In the genomic region with DNA sequence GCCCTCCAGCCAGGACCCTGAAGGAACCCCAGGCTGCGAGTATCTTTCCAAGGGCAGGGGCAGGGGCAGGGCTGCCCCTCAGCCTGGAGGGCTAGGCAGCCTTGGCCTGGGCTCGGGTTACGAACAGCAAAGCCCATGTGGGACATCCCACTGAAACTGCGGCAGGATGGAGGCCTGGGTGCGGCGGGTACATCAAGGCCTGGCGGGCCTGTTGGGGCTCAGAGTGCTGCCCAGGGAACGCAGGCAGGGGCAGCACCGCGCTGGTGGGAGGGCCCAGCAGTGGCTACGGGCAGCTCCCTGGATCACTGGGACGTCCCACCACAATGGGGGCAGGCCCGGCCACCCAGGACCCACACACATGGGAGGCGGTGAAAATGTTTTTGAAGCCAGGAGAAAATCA, we compare ENCODE assay signal across 19 cellular contexts. TPM values are rescaled to one million over a fixed set of nuclear protein-coding genes. Genes with fewer than 3 reads are reported as not detected.
DNase-seq lines count a peak whose midpoint lies in the region; ATAC-seq and TF ChIP-seq lines count a peak whose summit lies in the region.
"Had no signal": no experiment of that assay in that cellular context is flagged by ENCODE, and none has a peak within 500 bp of the region (broad histone marks: within the 10 kb centered on the region; RNA-seq: fewer than 3 reads in every experiment).

No MANE protein-coding gene starts in this region.

- no peaks in the 10 kb centered on the region for H3K9me3 Mint-ChIP-seq in activated CD4-positive, alpha-beta T cell treated with anti-CD3 and anti-CD28 coated beads for 36 hours (ENCODE audit: low read depth)
- H3K9me3 Mint-ChIP-seq: CD8-positive, alpha-beta memory T cell had no signal

- H3K27me3 Mint-ChIP-seq in activated CD4-positive, alpha-beta T cell treated with anti-CD3 and anti-CD28 coated beads for 36 hours: no peaks in the 10 kb centered on the region
- H3K27me3 Mint-ChIP-seq: CD8-positive, alpha-beta memory T cell had no signal

- H3K36me3 ChIP-seq in heart right ventricle (no peaks in the 10 kb centered on the region), NT2/D1 (ENCODE audit: insufficient read depth, insufficient read length, low read length) (no peaks in the 10 kb centered on the region), spleen (no peaks in the 10 kb centered on the region), prostate gland (no peaks in the 10 kb centered on the region)
- H3K36me3 ChIP-seq: BLaER1 treated with 17β-estradiol and CSF1 and Interleukin-3, amounts not matched to agents 10 nM and 100 nM; Peyer's patch had no signal

- no peak overlapping the region for H3K4me3 ChIP-seq in heart right ventricle
- no peak overlapping the region for H3K4me3 ChIP-seq in NT2/D1 (ENCODE audit: insufficient read length, low read depth)
- H3K4me3 ChIP-seq in spleen: no peak overlapping the region
- H3K4me3 ChIP-seq in prostate gland: no peak overlapping the region
- H3K4me3 ChIP-seq: BLaER1 treated with 17β-estradiol and CSF1 and Interleukin-3, amounts not matched to agents 10 nM and 100 nM; GM23248; Peyer's patch had no signal

- CTCF ChIA-PET in activated CD4-positive, alpha-beta T cell treated with anti-CD3 and anti-CD28 coated beads for 36 hours (lab: Charles Lee): no interaction called here

- H3K9me3 ChIP-seq in heart right ventricle (no peaks in the 10 kb centered on the region), NT2/D1 (ENCODE audit: insufficient read depth, low read length) (no peaks in the 10 kb centered on the region), spleen (no peaks in the 10 kb centered on the region), prostate gland (no peaks in the 10 kb centered on the region)
- H3K9me3 ChIP-seq: BLaER1 treated with 17β-estradiol and CSF1 and Interleukin-3, amounts not matched to agents 10 nM and 100 nM; Peyer's patch had no signal

- intact Hi-C loops in cardiac septum (cut with DNase I): no loop called here
- intact Hi-C loops in heart right ventricle (cut with DNase I): no loop called here
- intact Hi-C loops in left ventricle myocardium superior (cut with micrococcal nuclease): no loop called here
- intact Hi-C loops in spleen (cut with DNase I; ENCODE audit: low total_unique reads): no loop called here
- intact Hi-C loops in prostate gland (cut with DNase I): no loop called here
- intact Hi-C loops in activated CD4-positive, alpha-beta T cell treated with anti-CD3 and anti-CD28 coated beads for 36 hours (cut with DNase I, micrococcal nuclease): no loop called here

- H3K4me1 Mint-ChIP-seq in activated CD4-positive, alpha-beta T cell treated with anti-CD3 and anti-CD28 coated beads for 36 hours: no peaks in the 10 kb centered on the region
- H3K4me1 Mint-ChIP-seq: CD8-positive, alpha-beta memory T cell had no signal

- TF ChIP-seq POLR2A in spleen (IDR thresholded peaks at IDR 0.05) (no peak), prostate gland (IDR thresholded peaks at IDR 0.05) (no peak)

- ATAC-seq in heart right ventricle (no peak), left ventricle myocardium superior (no peak)
- no peak for ATAC-seq in activated CD4-positive, alpha-beta T cell treated with anti-CD3 and anti-CD28 coated beads for 36 hours

- H3K27ac ChIP-seq in heart right ventricle: no peak overlapping the region
- H3K27ac ChIP-seq in spleen: no peak overlapping the region
- H3K27ac ChIP-seq in prostate gland: no peak overlapping the region
- H3K27ac ChIP-seq: BLaER1 treated with 17β-estradiol and CSF1 and Interleukin-3, amounts not matched to agents 10 nM and 100 nM; GM23248; Peyer's patch had no signal

- H3K4me3 Mint-ChIP-seq in activated CD4-positive, alpha-beta T cell treated with anti-CD3 and anti-CD28 coated beads for 36 hours: no peak overlapping the region
- H3K4me3 Mint-ChIP-seq: CD8-positive, alpha-beta memory T cell had no signal

- POLR2A ChIA-PET in activated CD4-positive, alpha-beta T cell treated with anti-CD3 and anti-CD28 coated beads for 36 hours (lab: Charles Lee): no interaction called here

- H3K36me3 Mint-ChIP-seq in activated CD4-positive, alpha-beta T cell treated with anti-CD3 and anti-CD28 coated beads for 36 hours (ENCODE audit: low read depth): no peaks in the 10 kb centered on the region
- H3K36me3 Mint-ChIP-seq: CD8-positive, alpha-beta memory T cell had no signal

- H3K4me1 ChIP-seq in heart right ventricle (no peaks in the 10 kb centered on the region), NT2/D1 (ENCODE audit: insufficient read depth, insufficient read length) (peaks cover 47% of the 10 kb centered on the region), spleen (peaks cover 0 to 20% (median 9%) of the 10 kb centered on the region in 6 donors), prostate gland (replicated peaks) (no peaks in the 10 kb centered on the region)
- H3K4me1 ChIP-seq: Peyer's patch had no signal

- DNase-seq in cardiac septum (ENCODE audit: low spot score) (peak; percentile 68), heart right ventricle (no peak), NT2/D1 (ENCODE audit: low read depth, low spot score) (no peak), left ventricle myocardium superior (peak; percentile 14), spleen (peak; percentile 50), prostate gland (ENCODE audit: low spot score) (no peak)
- DNase-seq in activated CD4-positive, alpha-beta T cell treated with anti-CD3 and anti-CD28 coated beads for 36 hours: no peak
- no peak for DNase-seq in stimulated activated CD4-positive, alpha-beta T cell treated with anti-CD3 and anti-CD28 coated beads, Interleukin-4, amount 100 ng/mL, for 1 hour
- DNase-seq: GM23248, MM.1S, NCI-H1092 treated with DMSO at 0.1 percent for 48 hours, NCI-H146, NCI-H2029 treated with DMSO at 0.1 percent for 48 hours, NCI-H2171, NCI-H446 treated with DMSO at 0.1 percent for 48 hours, SHP77 had no signal

- TF ChIP-seq CTCF in heart right ventricle (IDR thresholded peaks at IDR 0.05) (no peak), spleen (IDR thresholded peaks at IDR 0.05 in 8 of 11, conservative IDR thresholded peaks at IDR 0.05 in 3 of 11) (no peak), prostate gland (IDR thresholded peaks at IDR 0.05) (no peak)

- H3K9ac ChIP-seq in NT2/D1 (ENCODE audit: insufficient read length, low read depth): peak overlapping the region; percentile 27
- H3K9ac ChIP-seq: BLaER1 treated with 17β-estradiol and CSF1 and Interleukin-3, amounts not matched to agents 10 nM and 100 nM; GM23248 had no signal

- 67 to 80% methylated on average over 14 of the region's 14 CpGs for WGBS in heart right ventricle, 2 donors
- 81 to 88% (median 85%) methylated on average over 11 to 14 of the region's 14 CpGs; no CpG with 5 or more reads in 1 of the 5 donors for WGBS in spleen, 5 donors
- 62% methylated on average over 14 of the region's 14 CpGs for WGBS in prostate gland

- peaks cover 0 to 22% (median 14%) of the 10 kb centered on the region in 7 donors for H3K27me3 ChIP-seq in heart right ventricle
- H3K27me3 ChIP-seq in NT2/D1 (ENCODE audit: insufficient read depth, insufficient read length): no peaks in the 10 kb centered on the region
- H3K27me3 ChIP-seq in spleen (replicated peaks in 1 of 7): peaks cover 0 to 50% (median 0%) of the 10 kb centered on the region in 7 donors
- H3K27me3 ChIP-seq in prostate gland (replicated peaks; ENCODE audit: insufficient read depth): no peaks in the 10 kb centered on the region
- H3K27me3 ChIP-seq: BLaER1 treated with 17β-estradiol and CSF1 and Interleukin-3, amounts not matched to agents 10 nM and 100 nM; Peyer's patch had no signal

- no peak overlapping the region for H3K27ac Mint-ChIP-seq in activated CD4-positive, alpha-beta T cell treated with anti-CD3 and anti-CD28 coated beads for 36 hours
- H3K27ac Mint-ChIP-seq: CD8-positive, alpha-beta memory T cell had no signal

RNA-seq across cellular contexts. Expression of a gene that starts 10.9 kb away (rescaled TPM):
- total RNA-seq in cardiac septum (1.1 TPM), heart right ventricle (1 to 10 TPM in 1 of 10 donors, under 1 TPM in 9; 0.12 to 1.4 (median 0.43) TPM), left ventricle myocardium superior (0.82 TPM), spleen (1 to 10 TPM in 4 of 7 donors, under 1 TPM in 3; 0.50 to 3.1 (median 1.3) TPM), prostate gland (10 to 100 TPM in 1 of 2 donors, under 1 TPM in 1; 0.41 to 36.4 TPM)
- polyA plus RNA-seq in heart right ventricle (under 1 TPM; 0.19 to 0.29 TPM), spleen (under 1 TPM; 0.13 to 0.80 (median 0.29) TPM)
- under 1 TPM; 0.39 to 0.55 TPM for total RNA-seq in activated CD4-positive, alpha-beta T cell treated with anti-CD3 and anti-CD28 coated beads for 36 hours
- total RNA-seq: GM23248 had no signal
- polyA plus RNA-seq: CD8-positive, alpha-beta memory T cell had no signal

Comparison
In these comparisons a context has a peak if more than half of its experiments do, and no peak if none do; other contexts are left out.
1. DNase-seq: peak in cardiac septum (single experiment), left ventricle myocardium superior (single experiment) and spleen (single experiment); none in heart right ventricle (0 of 2), NT2/D1 (single experiment), prostate gland (single experiment), activated CD4-positive, alpha-beta T cell treated with anti-CD3 and anti-CD28 coated beads for 36 hours (single experiment) and stimulated activated CD4-positive, alpha-beta T cell treated with anti-CD3 and anti-CD28 coated beads, Interleukin-4, amount 100 ng/mL, for 1 hour (single experiment).